1 cellular context compared by ENCODE assay signal in the genomic region with DNA sequence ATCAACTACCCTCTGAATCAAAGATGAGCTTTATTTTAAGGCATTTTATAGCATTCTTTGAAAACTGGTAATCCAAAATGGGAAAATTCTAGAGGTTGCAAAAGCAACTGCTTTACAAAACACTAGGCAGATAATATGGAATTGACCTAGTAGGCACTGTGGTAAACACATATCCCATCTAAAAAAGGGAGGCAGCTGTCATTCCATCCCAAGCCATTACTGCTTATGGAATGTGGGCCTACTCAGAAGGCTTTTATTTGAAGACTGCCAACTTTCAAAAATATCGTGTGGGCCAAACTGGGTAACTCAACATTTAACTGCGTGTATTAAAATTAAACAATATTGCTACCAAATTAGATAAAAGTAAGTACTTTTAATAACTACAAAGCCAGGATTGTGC.
TF ChIP-seq lines count a peak whose summit lies in the region.

No MANE protein-coding gene starts in this region.

TF ChIP-seq in A549, 52 proteins besides CTCF, POLR2A, EP300 and RAD21 (continued from another document):
- TF ChIP-seq, protein P1, sequence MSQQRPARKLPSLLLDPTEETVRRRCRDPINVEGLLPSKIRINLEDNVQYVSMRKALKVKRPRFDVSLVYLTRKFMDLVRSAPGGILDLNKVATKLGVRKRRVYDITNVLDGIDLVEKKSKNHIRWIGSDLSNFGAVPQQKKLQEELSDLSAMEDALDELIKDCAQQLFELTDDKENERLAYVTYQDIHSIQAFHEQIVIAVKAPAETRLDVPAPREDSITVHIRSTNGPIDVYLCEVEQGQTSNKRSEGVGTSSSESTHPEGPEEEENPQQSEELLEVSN (IDR thresholded peaks at IDR 0.05; ENCODE audit: borderline replicate concordance, low read depth), result no peak
- TF ChIP-seq, protein P2, sequence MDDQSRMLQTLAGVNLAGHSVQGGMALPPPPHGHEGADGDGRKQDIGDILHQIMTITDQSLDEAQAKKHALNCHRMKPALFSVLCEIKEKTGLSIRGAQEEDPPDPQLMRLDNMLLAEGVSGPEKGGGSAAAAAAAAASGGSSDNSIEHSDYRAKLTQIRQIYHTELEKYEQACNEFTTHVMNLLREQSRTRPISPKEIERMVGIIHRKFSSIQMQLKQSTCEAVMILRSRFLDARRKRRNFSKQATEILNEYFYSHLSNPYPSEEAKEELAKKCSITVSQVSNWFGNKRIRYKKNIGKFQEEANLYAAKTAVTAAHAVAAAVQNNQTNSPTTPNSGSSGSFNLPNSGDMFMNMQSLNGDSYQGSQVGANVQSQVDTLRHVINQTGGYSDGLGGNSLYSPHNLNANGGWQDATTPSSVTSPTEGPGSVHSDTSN (IDR thresholded peaks at IDR 0.05), result no peak
- TF ChIP-seq, protein P3, sequence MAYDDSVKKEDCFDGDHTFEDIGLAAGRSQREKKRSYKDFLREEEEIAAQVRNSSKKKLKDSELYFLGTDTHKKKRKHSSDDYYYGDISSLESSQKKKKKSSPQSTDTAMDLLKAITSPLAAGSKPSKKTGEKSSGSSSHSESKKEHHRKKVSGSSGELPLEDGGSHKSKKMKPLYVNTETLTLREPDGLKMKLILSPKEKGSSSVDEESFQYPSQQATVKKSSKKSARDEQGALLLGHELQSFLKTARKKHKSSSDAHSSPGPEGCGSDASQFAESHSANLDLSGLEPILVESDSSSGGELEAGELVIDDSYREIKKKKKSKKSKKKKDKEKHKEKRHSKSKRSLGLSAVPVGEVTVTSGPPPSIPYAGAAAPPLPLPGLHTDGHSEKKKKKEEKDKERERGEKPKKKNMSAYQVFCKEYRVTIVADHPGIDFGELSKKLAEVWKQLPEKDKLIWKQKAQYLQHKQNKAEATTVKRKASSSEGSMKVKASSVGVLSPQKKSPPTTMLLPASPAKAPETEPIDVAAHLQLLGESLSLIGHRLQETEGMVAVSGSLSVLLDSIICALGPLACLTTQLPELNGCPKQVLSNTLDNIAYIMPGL (CRISPR knock-in tag; IDR thresholded peaks at IDR 0.05; ENCODE audit: borderline replicate concordance), result no peak
- TF ChIP-seq, protein P4, sequence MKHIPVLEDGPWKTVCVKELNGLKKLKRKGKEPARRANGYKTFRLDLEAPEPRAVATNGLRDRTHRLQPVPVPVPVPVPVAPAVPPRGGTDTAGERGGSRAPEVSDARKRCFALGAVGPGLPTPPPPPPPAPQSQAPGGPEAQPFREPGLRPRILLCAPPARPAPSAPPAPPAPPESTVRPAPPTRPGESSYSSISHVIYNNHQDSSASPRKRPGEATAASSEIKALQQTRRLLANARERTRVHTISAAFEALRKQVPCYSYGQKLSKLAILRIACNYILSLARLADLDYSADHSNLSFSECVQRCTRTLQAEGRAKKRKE (CRISPR knock-in tag; IDR thresholded peaks at IDR 0.05; ENCODE audit: low read depth), result no peak
- TF ChIP-seq EHF (CRISPR knock-in tag; IDR thresholded peaks at IDR 0.05) (no peak), FOSL2 (IDR thresholded peaks at IDR 0.05) (no peak), FOSL2 (CRISPR knock-in tag; IDR thresholded peaks at IDR 0.05) (no peak), SMC3 (IDR thresholded peaks at IDR 0.05) (no peak), NR3C1 (IDR thresholded peaks at IDR 0.05) (no peak), FOSB (CRISPR knock-in tag; IDR thresholded peaks at IDR 0.05) (no peak), GATA3 (IDR thresholded peaks at IDR 0.05; ENCODE audit: borderline replicate concordance) (no peak), CEBPB (IDR thresholded peaks at IDR 0.05) (no peak), BHLHE40 (IDR thresholded peaks at IDR 0.05; ENCODE audit: low read depth, low read length) (no peak), KDM5A (IDR thresholded peaks at IDR 0.05) (no peak), HOXB5 (CRISPR knock-in tag; IDR thresholded peaks at IDR 0.05) (no peak)
- TF ChIP-seq, protein P5, sequence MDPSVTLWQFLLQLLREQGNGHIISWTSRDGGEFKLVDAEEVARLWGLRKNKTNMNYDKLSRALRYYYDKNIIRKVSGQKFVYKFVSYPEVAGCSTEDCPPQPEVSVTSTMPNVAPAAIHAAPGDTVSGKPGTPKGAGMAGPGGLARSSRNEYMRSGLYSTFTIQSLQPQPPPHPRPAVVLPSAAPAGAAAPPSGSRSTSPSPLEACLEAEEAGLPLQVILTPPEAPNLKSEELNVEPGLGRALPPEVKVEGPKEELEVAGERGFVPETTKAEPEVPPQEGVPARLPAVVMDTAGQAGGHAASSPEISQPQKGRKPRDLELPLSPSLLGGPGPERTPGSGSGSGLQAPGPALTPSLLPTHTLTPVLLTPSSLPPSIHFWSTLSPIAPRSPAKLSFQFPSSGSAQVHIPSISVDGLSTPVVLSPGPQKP (IDR thresholded peaks at IDR 0.05; ENCODE audit: low read depth, low read length), result no peak
- TF ChIP-seq, protein P6, sequence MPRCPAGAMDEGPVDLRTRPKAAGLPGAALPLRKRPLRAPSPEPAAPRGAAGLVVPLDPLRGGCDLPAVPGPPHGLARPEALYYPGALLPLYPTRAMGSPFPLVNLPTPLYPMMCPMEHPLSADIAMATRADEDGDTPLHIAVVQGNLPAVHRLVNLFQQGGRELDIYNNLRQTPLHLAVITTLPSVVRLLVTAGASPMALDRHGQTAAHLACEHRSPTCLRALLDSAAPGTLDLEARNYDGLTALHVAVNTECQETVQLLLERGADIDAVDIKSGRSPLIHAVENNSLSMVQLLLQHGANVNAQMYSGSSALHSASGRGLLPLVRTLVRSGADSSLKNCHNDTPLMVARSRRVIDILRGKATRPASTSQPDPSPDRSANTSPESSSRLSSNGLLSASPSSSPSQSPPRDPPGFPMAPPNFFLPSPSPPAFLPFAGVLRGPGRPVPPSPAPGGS (IDR thresholded peaks at IDR 0.05), result no peak
